ENCODE assay signal across 1 cellular context in the genomic region with DNA sequence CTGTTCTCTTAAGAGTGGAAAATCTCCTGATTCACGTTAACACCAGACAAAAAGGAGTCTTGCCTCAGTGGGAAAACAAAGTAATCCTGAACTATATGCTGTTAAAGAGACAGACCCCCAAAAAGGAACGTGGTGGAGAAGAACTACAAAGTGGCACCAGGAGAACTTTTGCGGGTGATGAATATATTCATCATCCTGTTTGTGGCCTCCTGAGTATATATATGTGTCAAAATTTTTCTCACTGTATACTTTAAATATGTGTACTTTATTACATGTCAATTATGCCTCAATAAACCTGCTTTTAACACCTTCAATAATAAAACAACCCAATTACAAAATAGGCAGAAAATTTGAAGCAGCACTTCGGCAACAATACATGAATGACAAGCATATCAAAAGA.
TF ChIP-seq lines count a peak whose summit lies in the region.

No MANE protein-coding gene starts in this region.

TF ChIP-seq in GM12878, 131 proteins besides CTCF, POLR2A, EP300 and RAD21 (continued from another document):
- TF ChIP-seq, protein P1, sequence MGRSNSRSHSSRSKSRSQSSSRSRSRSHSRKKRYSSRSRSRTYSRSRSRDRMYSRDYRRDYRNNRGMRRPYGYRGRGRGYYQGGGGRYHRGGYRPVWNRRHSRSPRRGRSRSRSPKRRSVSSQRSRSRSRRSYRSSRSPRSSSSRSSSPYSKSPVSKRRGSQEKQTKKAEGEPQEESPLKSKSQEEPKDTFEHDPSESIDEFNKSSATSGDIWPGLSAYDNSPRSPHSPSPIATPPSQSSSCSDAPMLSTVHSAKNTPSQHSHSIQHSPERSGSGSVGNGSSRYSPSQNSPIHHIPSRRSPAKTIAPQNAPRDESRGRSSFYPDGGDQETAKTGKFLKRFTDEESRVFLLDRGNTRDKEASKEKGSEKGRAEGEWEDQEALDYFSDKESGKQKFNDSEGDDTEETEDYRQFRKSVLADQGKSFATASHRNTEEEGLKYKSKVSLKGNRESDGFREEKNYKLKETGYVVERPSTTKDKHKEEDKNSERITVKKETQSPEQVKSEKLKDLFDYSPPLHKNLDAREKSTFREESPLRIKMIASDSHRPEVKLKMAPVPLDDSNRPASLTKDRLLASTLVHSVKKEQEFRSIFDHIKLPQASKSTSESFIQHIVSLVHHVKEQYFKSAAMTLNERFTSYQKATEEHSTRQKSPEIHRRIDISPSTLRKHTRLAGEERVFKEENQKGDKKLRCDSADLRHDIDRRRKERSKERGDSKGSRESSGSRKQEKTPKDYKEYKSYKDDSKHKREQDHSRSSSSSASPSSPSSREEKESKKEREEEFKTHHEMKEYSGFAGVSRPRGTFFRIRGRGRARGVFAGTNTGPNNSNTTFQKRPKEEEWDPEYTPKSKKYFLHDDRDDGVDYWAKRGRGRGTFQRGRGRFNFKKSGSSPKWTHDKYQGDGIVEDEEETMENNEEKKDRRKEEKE (IDR thresholded peaks at IDR 0.05) = no peak
- no peak for TF ChIP-seq ZNF24 (IDR thresholded peaks at IDR 0.05)
- no peak for TF ChIP-seq SMAD5 (IDR thresholded peaks at IDR 0.05; ENCODE audit: low read depth)
- no peak for TF ChIP-seq KDM1A (IDR thresholded peaks at IDR 0.05; ENCODE audit: borderline replicate concordance)
- no peak for TF ChIP-seq PBX3 (IDR thresholded peaks at IDR 0.05; ENCODE audit: insufficient replicate concordance, low read depth, low read length)
- no peak for TF ChIP-seq NRF1 (conservative IDR thresholded peaks at IDR 0.05; ENCODE audit: low read depth, low read length)
- no peak for TF ChIP-seq GABPA (IDR thresholded peaks at IDR 0.05; ENCODE audit: low read depth)
- TF ChIP-seq HDAC2 (IDR thresholded peaks at IDR 0.05) = no peak
- no peak for TF ChIP-seq CEBPB (IDR thresholded peaks at IDR 0.05; ENCODE audit: borderline replicate concordance in 1 of 2, low read depth in 2 of 2, low read length in 2 of 2)
TF ChIP-seq in GM12878: peak in this region for 0.
